ENCODE assay signal across 16 cellular contexts in genomic region chr6:5565976-5566375, GRCh38.
DNase-seq lines count a peak whose midpoint lies in the region; ATAC-seq, FAIRE-seq and TF ChIP-seq lines count a peak whose summit lies in the region.
"Had no signal": no experiment of that assay in that cellular context is flagged by ENCODE, and none has a peak within 500 bp of the region (broad histone marks: within the 10 kb centered on the region; RNA-seq: fewer than 3 reads in every experiment).

No MANE protein-coding gene starts in this region.

- no peak overlapping the region for H2AFZ ChIP-seq in OCI-LY3 (ENCODE audit: low read depth, low read length)

- no peaks in the 10 kb centered on the region for H3K9me3 ChIP-seq in OCI-LY3 (ENCODE audit: insufficient read depth, low read length)

- peak; percentile 86 for FAIRE-seq in D721Med (lab: Jason Lieb, UNC)
- FAIRE-seq: GM19239 had no signal

- no peaks in the 10 kb centered on the region for H3K36me3 ChIP-seq in OCI-LY3 (replicated peaks; ENCODE audit: low read depth, low read length)

- H3K27ac Mint-ChIP-seq in glutamatergic neuron (ENCODE audit: unreplicated experiment): peak overlapping the region; percentile 33
- H3K27ac Mint-ChIP-seq: CD4-positive, alpha-beta T cell; HFFc6 had no signal

- TF ChIP-seq CTCF in D721Med (IDR thresholded peaks at IDR 0.05; ENCODE audit: insufficient read depth, missing control alignments) (no peak), OCI-LY3 (IDR thresholded peaks at IDR 0.05; ENCODE audit: low read depth, low read length) (no peak), glutamatergic neuron (IDR thresholded peaks at IDR 0.05; ENCODE audit: partially characterized antibody, unreplicated experiment) (no peak)

- no peak overlapping the region for H3K4me3 Mint-ChIP-seq in glutamatergic neuron (ENCODE audit: unreplicated experiment)
- H3K4me3 Mint-ChIP-seq: CD4-positive, alpha-beta T cell; HFFc6 had no signal

- DNase-seq in D721Med (ENCODE audit: insufficient read length, low spot score) (no peak), NCI-H524 (lab: John Stamatoyannopoulos, UW) (peak; percentile 85 to 97), glutamatergic neuron (no peak), G401 (ENCODE audit: low spot score) (no peak), CD1c-positive myeloid dendritic cell (ENCODE audit: extremely low spot score) (no peak), HT-29 (ENCODE audit: low spot score) (no peak)
- DNase-seq: ACHN; Calu3; CD4-positive, alpha-beta T cell; DMS53; HCEC 1CT; HFFc6 had no signal

- in situ Hi-C loops in G401 (cut with HindIII; ENCODE audit: low sequenced_read_pairs): no loop called here

- H3K36me3 Mint-ChIP-seq in glutamatergic neuron (ENCODE audit: unreplicated experiment): peaks cover 5% of the 10 kb centered on the region

- H3K9ac ChIP-seq in OCI-LY3 (ENCODE audit: low read length): no peak overlapping the region; the same call in 1 of the 2 replicates
- H3K9ac ChIP-seq: BLaER1 treated with 17β-estradiol and CSF1 and Interleukin-3, amounts not matched to agents 10 nM and 100 nM had no signal

- 0 out of 2 replicates have a peak overlapping the region, but pooled peaks have one; percentile 39 for H3K4me3 ChIP-seq in OCI-LY3 (ENCODE audit: low read length)
- H3K4me3 ChIP-seq: BLaER1 treated with 17β-estradiol and CSF1 and Interleukin-3, amounts not matched to agents 10 nM and 100 nM had no signal

- peaks cover 45% of the 10 kb centered on the region for H3K4me1 ChIP-seq in OCI-LY3 (ENCODE audit: low read length)

- H3K27me3 ChIP-seq in OCI-LY3 (ENCODE audit: low read depth, low read length): no peaks in the 10 kb centered on the region
- H3K27me3 ChIP-seq: BLaER1 treated with 17β-estradiol and CSF1 and Interleukin-3, amounts not matched to agents 10 nM and 100 nM had no signal

- peak overlapping the region; percentile 78 for H3K4me2 ChIP-seq in OCI-LY3 (ENCODE audit: low read length)
- H3K4me2 ChIP-seq: BLaER1 treated with 17β-estradiol and CSF1 and Interleukin-3, amounts not matched to agents 10 nM and 100 nM had no signal

- H3K27me3 Mint-ChIP-seq in glutamatergic neuron (ENCODE audit: unreplicated experiment): no peaks in the 10 kb centered on the region
- H3K27me3 Mint-ChIP-seq: CD4-positive, alpha-beta T cell had no signal

- no peaks in the 10 kb centered on the region for H4K20me1 ChIP-seq in OCI-LY3 (ENCODE audit: insufficient read depth, low read length)
- H4K20me1 ChIP-seq: BLaER1 treated with 17β-estradiol and CSF1 and Interleukin-3, amounts not matched to agents 10 nM and 100 nM had no signal

- H3K27ac ChIP-seq in OCI-LY3 (ENCODE audit: low read length): peak overlapping the region; percentile 71
- H3K27ac ChIP-seq: BLaER1 treated with 17β-estradiol and CSF1 and Interleukin-3, amounts not matched to agents 10 nM and 100 nM had no signal

- H3K79me2 ChIP-seq in OCI-LY3 (ENCODE audit: low read length): 0 out of 2 replicates have a peak, but pooled peaks cover 3% of the 10 kb centered on the region

- no peak for ATAC-seq in HG03108 (IDR thresholded peaks at IDR 0.05; ENCODE audit: unreplicated experiment)

- H3K4me1 Mint-ChIP-seq in glutamatergic neuron (ENCODE audit: low read depth, unreplicated experiment): no peaks in the 10 kb centered on the region

- H3K9me3 Mint-ChIP-seq in glutamatergic neuron (ENCODE audit: unreplicated experiment): no peaks in the 10 kb centered on the region
- H3K9me3 Mint-ChIP-seq: CD4-positive, alpha-beta T cell; HFFc6 had no signal

Comparison
In these comparisons a context has a peak if more than half of its experiments do, and no peak if none do; other contexts are left out.
1. DNase-seq: peak in NCI-H524 (2 of 2); none in D721Med (single experiment), glutamatergic neuron (single experiment), G401 (single experiment), CD1c-positive myeloid dendritic cell (single experiment) and HT-29 (single experiment).